14 cellular contexts compared by ENCODE assay signal in genomic region chrX:39167791-39168190, GRCh38.
DNase-seq lines count a peak whose midpoint lies in the region; ATAC-seq and TF ChIP-seq lines count a peak whose summit lies in the region.
"Had no signal": no experiment of that assay in that cellular context is flagged by ENCODE, and none has a peak within 500 bp of the region (broad histone marks: within the 10 kb centered on the region; RNA-seq: fewer than 3 reads in every experiment).

No MANE protein-coding gene starts in this region.

- intact Hi-C loops in mucosa of descending colon (cut with DNase I, micrococcal nuclease) (no loop called here), esophagus squamous epithelium (cut with DNase I) (no loop called here)

- ATAC-seq in GM21447 (IDR thresholded peaks at IDR 0.05; ENCODE audit: unreplicated experiment) (peak; percentile 93), HG03469 (IDR thresholded peaks at IDR 0.05; ENCODE audit: unreplicated experiment) (peak; percentile 62), mucosa of descending colon (peak; percentile 21), HG02588 (IDR thresholded peaks at IDR 0.05; ENCODE audit: unreplicated experiment) (no peak)

- DNase-seq in activated CD4-positive, alpha-beta T cell treated with anti-CD3 and anti-CD28 coated beads, Interleukin-2, amount 10 ng/mL, durations not matched to agents 7 days and 5 days, result no peak
- no peak for DNase-seq in activated CD4-positive, alpha-beta T cell treated with anti-CD3 and anti-CD28 coated beads, Interleukin-2, amount 50 U/mL, for 1 hour
- DNase-seq in mucosa of descending colon (no peak), esophagus squamous epithelium (lab: John Stamatoyannopoulos, UW) (no peak), endothelial cell (ENCODE audit: low spot score) (no peak)
- DNase-seq: activated gamma-delta T cell treated with Interleukin-2 at 50 U/mL for 16 hours; brain microvascular endothelial cell; effector CD4-positive, alpha-beta T cell; foreskin fibroblast; MG63; trophoblast cell had no signal

- H3K27ac ChIP-seq in esophagus squamous epithelium, result no peak overlapping the region
- H3K27ac ChIP-seq: brain microvascular endothelial cell had no signal

- H3K4me3 ChIP-seq in mucosa of descending colon (no peak overlapping the region), esophagus squamous epithelium (no peak overlapping the region)
- H3K4me3 ChIP-seq: MG63 had no signal

- H3K27ac Mint-ChIP-seq in activated CD4-positive, alpha-beta T cell treated with anti-CD3 and anti-CD28 coated beads, Interleukin-2, amount 10 ng/mL, durations not matched to agents 7 days and 5 days, result peak overlapping the region; percentile 36
- H3K27ac Mint-ChIP-seq in endothelial cell (ENCODE audit: unreplicated experiment), result no peak overlapping the region

- H3K9me3 Mint-ChIP-seq in activated CD4-positive, alpha-beta T cell treated with anti-CD3 and anti-CD28 coated beads, Interleukin-2, amount 10 ng/mL, durations not matched to agents 7 days and 5 days, result no peaks in the 10 kb centered on the region
- H3K9me3 Mint-ChIP-seq in endothelial cell (ENCODE audit: unreplicated experiment), result no peaks in the 10 kb centered on the region

- no peaks in the 10 kb centered on the region for H3K9me3 ChIP-seq in mucosa of descending colon
- no peaks in the 10 kb centered on the region for H3K9me3 ChIP-seq in esophagus squamous epithelium
- H3K9me3 ChIP-seq: MG63 had no signal

- TF ChIP-seq CTCF in mucosa of descending colon (IDR thresholded peaks at IDR 0.05) (no peak), esophagus squamous epithelium (IDR thresholded peaks at IDR 0.05) (no peak), endothelial cell (IDR thresholded peaks at IDR 0.05; ENCODE audit: unreplicated experiment) (no peak)

- H3K4me1 Mint-ChIP-seq in activated CD4-positive, alpha-beta T cell treated with anti-CD3 and anti-CD28 coated beads, Interleukin-2, amount 10 ng/mL, durations not matched to agents 7 days and 5 days, result peaks cover 15% of the 10 kb centered on the region
- peaks cover 4% of the 10 kb centered on the region for H3K4me1 Mint-ChIP-seq in endothelial cell (ENCODE audit: unreplicated experiment)

- no peaks in the 10 kb centered on the region for H3K36me3 Mint-ChIP-seq in activated CD4-positive, alpha-beta T cell treated with anti-CD3 and anti-CD28 coated beads, Interleukin-2, amount 10 ng/mL, durations not matched to agents 7 days and 5 days (ENCODE audit: low read depth)
- H3K36me3 Mint-ChIP-seq in endothelial cell (ENCODE audit: low read depth, unreplicated experiment), result no peaks in the 10 kb centered on the region

- no peak overlapping the region for H3K4me3 Mint-ChIP-seq in activated CD4-positive, alpha-beta T cell treated with anti-CD3 and anti-CD28 coated beads, Interleukin-2, amount 10 ng/mL, durations not matched to agents 7 days and 5 days
- no peak overlapping the region for H3K4me3 Mint-ChIP-seq in endothelial cell (ENCODE audit: unreplicated experiment)

- H3K36me3 ChIP-seq in mucosa of descending colon (ENCODE audit: low read depth), result no peaks in the 10 kb centered on the region
- H3K36me3 ChIP-seq in esophagus squamous epithelium, result no peaks in the 10 kb centered on the region
- H3K36me3 ChIP-seq: brain microvascular endothelial cell, MG63 had no signal

- peaks cover 6% of the 10 kb centered on the region for H3K27me3 Mint-ChIP-seq in activated CD4-positive, alpha-beta T cell treated with anti-CD3 and anti-CD28 coated beads, Interleukin-2, amount 10 ng/mL, durations not matched to agents 7 days and 5 days
- peaks cover 3% of the 10 kb centered on the region for H3K27me3 Mint-ChIP-seq in endothelial cell (ENCODE audit: unreplicated experiment)

- no peak for TF ChIP-seq POLR2A in esophagus squamous epithelium (IDR thresholded peaks at IDR 0.05)

- 25 to 59% methylated on average over 3 to 5 of the region's 5 CpGs for WGBS in esophagus squamous epithelium, 2 donors

- POLR2A ChIA-PET in activated CD4-positive, alpha-beta T cell treated with anti-CD3 and anti-CD28 coated beads, Interleukin-2, amount 10 ng/mL, durations not matched to agents 7 days and 5 days (lab: Charles Lee), result no interaction called here

- CTCF ChIA-PET in activated CD4-positive, alpha-beta T cell treated with anti-CD3 and anti-CD28 coated beads, Interleukin-2, amount 10 ng/mL, durations not matched to agents 7 days and 5 days (lab: Charles Lee), result interaction anchor here (1.3 kb wide), 1 partner anchor 10 kb away, joined by 3 read pairs; no protein-coding TSS in a partner anchor

- H3K4me1 ChIP-seq in mucosa of descending colon (ENCODE audit: low read depth), result no peaks in the 10 kb centered on the region
- H3K4me1 ChIP-seq in esophagus squamous epithelium, result peaks cover 0 to 1% (median 0%) of the 10 kb centered on the region in 3 donors

- H3K27me3 ChIP-seq in esophagus squamous epithelium, result no peaks in the 10 kb centered on the region
- H3K27me3 ChIP-seq: MG63 had no signal
